In genomic region chr18:12606592-12607315, GRCh38 we compare ENCODE assay signal across 9 cellular contexts. TPM values are rescaled to one million over a fixed set of nuclear protein-coding genes. Genes with fewer than 3 reads are reported as not detected.
A peak's percentile ranks its signal among the peaks of the same experiment; 100 is the strongest.
DNase-seq lines count a peak whose midpoint lies in the region; ATAC-seq and TF ChIP-seq lines count a peak whose summit lies in the region.
"Had no signal": no experiment of that assay in that cellular context is flagged by ENCODE, and none has a peak within 500 bp of the region (broad histone marks: within the 10 kb centered on the region; RNA-seq: fewer than 3 reads in every experiment).

No MANE protein-coding gene starts in this region.

- no peak overlapping the region for H3K4me3 ChIP-seq in right cardiac atrium (ENCODE audit: low read length)
- H3K4me3 ChIP-seq in urinary bladder (ENCODE audit: low read depth, low read length) = no peak overlapping the region
- no peak overlapping the region for H3K4me3 ChIP-seq in sigmoid colon

- H3K9me3 ChIP-seq in right cardiac atrium (ENCODE audit: control insufficient read depth, low read length) (no peaks in the 10 kb centered on the region), sigmoid colon (no peaks in the 10 kb centered on the region)

- H3K4me1 ChIP-seq in right cardiac atrium (ENCODE audit: control insufficient read depth, insufficient read depth, low read length) (no peaks in the 10 kb centered on the region), urinary bladder (ENCODE audit: insufficient read depth) (no peaks in the 10 kb centered on the region), sigmoid colon (peaks cover 0 to 8% (median 0%) of the 10 kb centered on the region in 4 donors)

- no peaks in the 10 kb centered on the region for H3K36me3 ChIP-seq in urinary bladder (ENCODE audit: insufficient read depth)
- no peaks in the 10 kb centered on the region for H3K36me3 ChIP-seq in sigmoid colon

- ATAC-seq in Right ventricle myocardium superior (ENCODE audit: poor library complexity) = peak; percentile 55
- ATAC-seq in right cardiac atrium = no peak

- intact Hi-C loops in Right ventricle myocardium superior (cut with DNase I) = no loop called here
- intact Hi-C loops in right cardiac atrium (cut with DNase I) = no loop called here
- intact Hi-C loops in sigmoid colon (cut with DNase I) = no loop called here

- no peaks in the 10 kb centered on the region for H3K27me3 ChIP-seq in right cardiac atrium (ENCODE audit: control insufficient read depth, insufficient read depth)
- H3K27me3 ChIP-seq in layer of hippocampus (ENCODE audit: control insufficient read depth, insufficient read depth, low read length) = no peaks in the 10 kb centered on the region
- no peaks in the 10 kb centered on the region for H3K27me3 ChIP-seq in sigmoid colon

- H3K27ac ChIP-seq in right cardiac atrium (ENCODE audit: low read length) = no peak overlapping the region
- H3K27ac ChIP-seq in angular gyrus (ENCODE audit: low read depth, low read length) = peak overlapping the region; percentile 77
- H3K27ac ChIP-seq in layer of hippocampus (ENCODE audit: low read depth, low read length) = peak overlapping the region; percentile 23
- H3K27ac ChIP-seq in urinary bladder (ENCODE audit: low read depth) = peak overlapping the region; percentile 46
- peak overlapping the region in 2 of 4 donors; percentile 35 to 54 for H3K27ac ChIP-seq in sigmoid colon

- TF ChIP-seq CTCF in sigmoid colon (IDR thresholded peaks at IDR 0.05) = no peak

- no peak for TF ChIP-seq POLR2A in sigmoid colon (IDR thresholded peaks at IDR 0.05)

- DNase-seq in Right ventricle myocardium superior = no peak
- DNase-seq in right cardiac atrium = no peak
- DNase-seq in stimulated activated CD4-positive, alpha-beta T cell treated with anti-CD3 and anti-CD28 coated beads, Interleukin-4, amount 100 ng/mL, for 24 hours = no peak
- no peak for DNase-seq in activated CD4-positive, alpha-beta T cell treated with anti-CD3 and anti-CD28 coated beads, Interleukin-2, amount 50 U/mL, for 48 hours
- DNase-seq in sigmoid colon = no peak
- DNase-seq: DMS153 had no signal

- WGBS in right cardiac atrium = 76% methylated on average over 10 of the region's 10 CpGs
- 78% methylated on average over 10 of the region's 10 CpGs for WGBS in urinary bladder
- 71% methylated on average over 10 of the region's 10 CpGs for WGBS in sigmoid colon, 2 donors

- TF ChIP-seq EP300 in sigmoid colon (IDR thresholded peaks at IDR 0.05) = no peak

RNA-seq across cellular contexts. Expression of gene SPIRE1, which starts 51.2 kb away (rescaled TPM):
- total RNA-seq in Right ventricle myocardium superior = 33.5 TPM
- 10 to 100 TPM; 34.3 to 41.9 (median 38.2) TPM for total RNA-seq in right cardiac atrium
- polyA plus RNA-seq in right cardiac atrium = 9.5 TPM
- 22.6 TPM for total RNA-seq in urinary bladder
- 12.9 TPM for polyA plus RNA-seq in urinary bladder
- total RNA-seq in sigmoid colon = 10 to 100 TPM; 22.7 to 31.6 (median 24.8) TPM
- polyA plus RNA-seq in sigmoid colon = 1 to 10 TPM; 2.1 to 5.4 (median 3.5) TPM
